12 cellular contexts compared by ENCODE assay signal in genomic region chr17:58402679-58403078, GRCh38. TPM values are rescaled to one million over a fixed set of nuclear protein-coding genes. Genes with fewer than 3 reads are reported as not detected.
DNase-seq lines count a peak whose midpoint lies in the region; ATAC-seq and TF ChIP-seq lines count a peak whose summit lies in the region.
"Had no signal": no experiment of that assay in that cellular context is flagged by ENCODE, and none has a peak within 500 bp of the region (broad histone marks: within the 10 kb centered on the region; RNA-seq: fewer than 3 reads in every experiment).

No MANE protein-coding gene starts in this region.

- no peak overlapping the region for H3K4me3 ChIP-seq in HEK293 (ENCODE audit: low read depth, low read length)
- H3K4me3 ChIP-seq in transverse colon = no peak overlapping the region
- H3K4me3 ChIP-seq: body of pancreas, ovary had no signal

- TF ChIP-seq EP300 in transverse colon (IDR thresholded peaks at IDR 0.05; ENCODE audit: low read depth) = no peak

- peaks cover 7% of the 10 kb centered on the region for H3K4me1 Mint-ChIP-seq in activated T-helper 17 cell treated with anti-CD3 and anti-CD28 coated beads, Interleukin-2, amount 50 U/mL, for 72 hours

- H3K27ac ChIP-seq in HEK293 (ENCODE audit: extremely low read depth, low read depth, low read length) (0 out of 2 replicates have a peak overlapping the region, but pooled peaks have one; percentile 58), foreskin keratinocyte (peak overlapping the region; percentile 87), transverse colon (peak overlapping the region; percentile 55 to 73 (median 62))
- H3K27ac ChIP-seq: body of pancreas, ovary had no signal

- POLR2A ChIA-PET in HEK293 (lab: Yijun Ruan, JAX) = no interaction called here

- WGBS in transverse colon (ENCODE audit: low coverage in 1 of 2), 2 donors = 43 to 57% methylated on average over 1 of the region's 1 CpG

- no peaks in the 10 kb centered on the region for H3K27me3 ChIP-seq in foreskin keratinocyte
- H3K27me3 ChIP-seq in transverse colon = no peaks in the 10 kb centered on the region
- H3K27me3 ChIP-seq: body of pancreas, ovary had no signal

- DNase-seq in foreskin keratinocyte (peak; percentile 97 to 99), transverse colon (no peak), NCI-H1092 (lab: John Stamatoyannopoulos, UW) (no peak), NCI-H82 (lab: John Stamatoyannopoulos, UW) (no peak), SHP77 (lab: John Stamatoyannopoulos, UW) (no peak)
- DNase-seq: body of pancreas; ovary; stimulated activated CD4-positive, alpha-beta T cell treated with anti-CD3 and anti-CD28 coated beads, Interleukin-4, amount 100 ng/mL, for 24 hours had no signal

- CTCF ChIA-PET in HEK293 (lab: Yijun Ruan, JAX) = no interaction called here

- H3K4me3 Mint-ChIP-seq in activated T-helper 17 cell treated with anti-CD3 and anti-CD28 coated beads, Interleukin-2, amount 50 U/mL, for 72 hours = no peak overlapping the region

- peak overlapping the region; percentile 31 for H3K27ac Mint-ChIP-seq in activated T-helper 17 cell treated with anti-CD3 and anti-CD28 coated beads, Interleukin-2, amount 50 U/mL, for 72 hours

- in situ Hi-C loops in transverse colon (cut with MboI; ENCODE audit: low pct_ligation_motif_present in 1 of 4, low pct_unique_long_range_greater_than_20kb in 1 of 4, low sequenced_read_pairs in 3 of 4) = no loop called here

- TF ChIP-seq CTCF in HEK293 (tag by site-specific recombination; IDR thresholded peaks at IDR 0.05) = no peak
- no peak for TF ChIP-seq CTCF in foreskin keratinocyte (conservative IDR thresholded peaks at IDR 0.05)
- no peak for TF ChIP-seq CTCF in transverse colon (IDR thresholded peaks at IDR 0.05)

- H3K9me3 Mint-ChIP-seq in activated T-helper 17 cell treated with anti-CD3 and anti-CD28 coated beads, Interleukin-2, amount 50 U/mL, for 72 hours = no peaks in the 10 kb centered on the region
- H3K9me3 Mint-ChIP-seq: stimulated activated naive CD8-positive, alpha-beta T cell treated with anti-CD3 and anti-CD28 coated beads, Interleukin-15, Interleukin-2, amounts not matched to agents 100 ng/mL and 50 ng/mL, for 24 hours had no signal

- no peaks in the 10 kb centered on the region for H3K9me3 ChIP-seq in HEK293 (ENCODE audit: control insufficient read depth, insufficient read depth, low read depth, low read length)
- no peaks in the 10 kb centered on the region for H3K9me3 ChIP-seq in transverse colon
- H3K9me3 ChIP-seq: body of pancreas, ovary had no signal

- intact Hi-C loops in transverse colon (cut with DNase I; ENCODE audit: low total_unique reads) = no loop called here

- H3K36me3 ChIP-seq in HEK293 (ENCODE audit: control insufficient read depth in 2 of 2, insufficient read depth in 1 of 2, low read length in 2 of 2) (no peaks in the 10 kb centered on the region), transverse colon (no peaks in the 10 kb centered on the region)
- H3K36me3 ChIP-seq: ovary had no signal

- H3K4me1 ChIP-seq in HEK293 (ENCODE audit: control insufficient read depth, insufficient read depth, low read length) (peaks cover 47% of the 10 kb centered on the region), foreskin keratinocyte (peaks cover 63% of the 10 kb centered on the region), transverse colon (peaks cover 0 to 59% (median 31%) of the 10 kb centered on the region in 4 donors)

- H3K27me3 Mint-ChIP-seq in activated T-helper 17 cell treated with anti-CD3 and anti-CD28 coated beads, Interleukin-2, amount 50 U/mL, for 72 hours = no peaks in the 10 kb centered on the region
- H3K27me3 Mint-ChIP-seq: stimulated activated naive CD8-positive, alpha-beta T cell treated with anti-CD3 and anti-CD28 coated beads, Interleukin-15, Interleukin-2, amounts not matched to agents 100 ng/mL and 50 ng/mL, for 24 hours had no signal

- ATAC-seq in activated T-helper 17 cell treated with anti-CD3 and anti-CD28 coated beads, Interleukin-2, amount 50 U/mL, for 72 hours (replicated peaks) = no peak
- peak; percentile 70 for ATAC-seq in foreskin keratinocyte
- ATAC-seq: body of pancreas, Right ventricle myocardium inferior had no signal

- H3K36me3 Mint-ChIP-seq in activated T-helper 17 cell treated with anti-CD3 and anti-CD28 coated beads, Interleukin-2, amount 50 U/mL, for 72 hours (ENCODE audit: low read depth) = no peaks in the 10 kb centered on the region

- TF ChIP-seq POLR2A in transverse colon (IDR thresholded peaks at IDR 0.05) = no peak

TF ChIP-seq in HEK293, 187 proteins besides CTCF, POLR2A, EP300 and RAD21 (continues in another document):
- TF ChIP-seq SP3 (tag by site-specific recombination; IDR thresholded peaks at IDR 0.05) (no peak), GLIS1 (tag by site-specific recombination; IDR thresholded peaks at IDR 0.05) (0 out of 2 replicates have a peak, but pooled peaks have one; percentile 23), ZNF677 (tag by site-specific recombination; IDR thresholded peaks at IDR 0.05) (no peak), ZNF132 (tag by site-specific recombination; IDR thresholded peaks at IDR 0.05; ENCODE audit: borderline replicate concordance) (no peak), ZNF658 (tag by site-specific recombination; IDR thresholded peaks at IDR 0.05) (no peak), YY2 (tag by site-specific recombination; IDR thresholded peaks at IDR 0.05) (no peak), ZEB2 (tag by site-specific recombination; IDR thresholded peaks at IDR 0.05) (no peak), ZNF629 (tag by site-specific recombination; IDR thresholded peaks at IDR 0.05) (peak; percentile 62), ZNF518A (tag by site-specific recombination; conservative IDR thresholded peaks at IDR 0.05; ENCODE audit: low read depth) (no peak)
- TF ChIP-seq, protein P1, sequence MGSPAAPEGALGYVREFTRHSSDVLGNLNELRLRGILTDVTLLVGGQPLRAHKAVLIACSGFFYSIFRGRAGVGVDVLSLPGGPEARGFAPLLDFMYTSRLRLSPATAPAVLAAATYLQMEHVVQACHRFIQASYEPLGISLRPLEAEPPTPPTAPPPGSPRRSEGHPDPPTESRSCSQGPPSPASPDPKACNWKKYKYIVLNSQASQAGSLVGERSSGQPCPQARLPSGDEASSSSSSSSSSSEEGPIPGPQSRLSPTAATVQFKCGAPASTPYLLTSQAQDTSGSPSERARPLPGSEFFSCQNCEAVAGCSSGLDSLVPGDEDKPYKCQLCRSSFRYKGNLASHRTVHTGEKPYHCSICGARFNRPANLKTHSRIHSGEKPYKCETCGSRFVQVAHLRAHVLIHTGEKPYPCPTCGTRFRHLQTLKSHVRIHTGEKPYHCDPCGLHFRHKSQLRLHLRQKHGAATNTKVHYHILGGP (tag by site-specific recombination; IDR thresholded peaks at IDR 0.05) = no peak

RNA-seq across cellular contexts. Expression of gene RNF43, which starts 14.7 kb away (rescaled TPM):
- total RNA-seq in activated T-helper 17 cell treated with anti-CD3 and anti-CD28 coated beads, Interleukin-2, amount 50 U/mL, for 72 hours = under 1 TPM; 0.71 to 0.85 TPM
- total RNA-seq in foreskin keratinocyte = 13.5 and 15.0 TPM in 2 replicates
- 8.5 and 9.7 TPM in 2 replicates for polyA plus RNA-seq in foreskin keratinocyte
- total RNA-seq in transverse colon = 10 to 100 TPM; 31.9 to 84.2 (median 38.2) TPM

RNA-seq across cellular contexts. Expression of gene SUPT4H1, which starts 50.7 kb away (rescaled TPM):
- 100 to 1,000 TPM; 117 to 147 TPM for total RNA-seq in activated T-helper 17 cell treated with anti-CD3 and anti-CD28 coated beads, Interleukin-2, amount 50 U/mL, for 72 hours
- total RNA-seq in foreskin keratinocyte (70.1 and 73.0 TPM in 2 replicates), transverse colon (10 to 100 TPM; 12.0 to 66.3 (median 40.0) TPM)
- polyA plus RNA-seq in foreskin keratinocyte = 118 and 127 TPM in 2 replicates

Comparison
In these comparisons a context has a peak if more than half of its experiments do, and no peak if none do; other contexts are left out.
1. DNase-seq: peak in foreskin keratinocyte (2 of 2); none in transverse colon (single experiment), NCI-H1092 (single experiment), NCI-H82 (single experiment) and SHP77 (0 of 2).
2. Peak in every context shown above with its lines, with median percentiles within 50 percentile points of each other: H3K27ac ChIP-seq.